ENCODE assay signal across 12 cellular contexts in genomic region chr7:116030626-116031276, GRCh38. TPM values are rescaled to one million over a fixed set of nuclear protein-coding genes. Genes with fewer than 3 reads are reported as not detected.
DNase-seq lines count a peak whose midpoint lies in the region; ATAC-seq and TF ChIP-seq lines count a peak whose summit lies in the region.
"Had no signal": no experiment of that assay in that cellular context is flagged by ENCODE, and none has a peak within 500 bp of the region (broad histone marks: within the 10 kb centered on the region; RNA-seq: fewer than 3 reads in every experiment).

TFEC (minus strand) TSS chr7:116030763; CDS start chr7:115984441, 46,322 bp downstream.

- no peak for TF ChIP-seq CTCF in thoracic aorta (IDR thresholded peaks at IDR 0.05)

- H3K9me3 ChIP-seq in thoracic aorta = no peaks in the 10 kb centered on the region
- H3K9me3 ChIP-seq: tibial nerve had no signal

- H3K4me1 ChIP-seq in thoracic aorta (ENCODE audit: control insufficient read depth in 1 of 2, low read depth in 2 of 2) = no peaks in the 10 kb centered on the region
- H3K4me1 ChIP-seq: tibial nerve had no signal

- intact Hi-C loops in Right ventricle myocardium superior (cut with DNase I) = no loop called here
- intact Hi-C loops in Right ventricle myocardium inferior (cut with DNase I) = no loop called here

- DNase-seq in Right ventricle myocardium superior (no peak), Right ventricle myocardium inferior (ENCODE audit: missing footprints) (no peak), SKM-1 (lab: John Stamatoyannopoulos, UW; ENCODE audit: unreplicated experiment) (peak; percentile 38), glomerular endothelial cell (ENCODE audit: extremely low read depth, low read depth, low spot score) (peak; percentile 63), thoracic aorta (ENCODE audit: low spot score) (no peak), iPS-NIHi7 (ENCODE audit: extremely low spot score) (no peak)
- DNase-seq: activated gamma-delta T cell, NCI-H510A treated with DMSO at 0.1 percent for 48 hours had no signal

- H3K27ac ChIP-seq in thoracic aorta = no peak within 1 kb of the TSS
- H3K27ac ChIP-seq: tibial nerve had no signal

- H3K4me3 ChIP-seq in thoracic aorta = peak within 1 kb of the TSS; percentile 53

- H3K36me3 ChIP-seq in thoracic aorta = no peaks in the 10 kb centered on the region
- H3K36me3 ChIP-seq: tibial nerve had no signal

- H3K27me3 ChIP-seq in thoracic aorta (replicated peaks; ENCODE audit: insufficient read depth) = no peaks in the 10 kb centered on the region
- H3K27me3 ChIP-seq: tibial nerve had no signal

- peak; percentile 34 for ATAC-seq in Right ventricle myocardium superior (ENCODE audit: poor library complexity)
- ATAC-seq in Right ventricle myocardium inferior = no peak
- no peak for ATAC-seq in thoracic aorta (ENCODE audit: insufficient number of reproducible peaks, low FRiP score, low read depth)
- ATAC-seq in HG02970 (IDR thresholded peaks at IDR 0.05; ENCODE audit: low FRiP score, unreplicated experiment) = no peak
- ATAC-seq in GM18868 (IDR thresholded peaks at IDR 0.05; ENCODE audit: unreplicated experiment) = no peak

RNA-seq across cellular contexts. Expression of gene TFEC, which starts in this region (rescaled TPM):
- total RNA-seq in Right ventricle myocardium superior = 1.2 TPM
- 1.6 TPM for total RNA-seq in Right ventricle myocardium inferior
- 9.7 and 13.6 TPM in 2 replicates for total RNA-seq in glomerular endothelial cell
- total RNA-seq in thoracic aorta = 1 to 10 TPM; 8.4 to 8.5 TPM
- total RNA-seq: epithelial cell of proximal tubule had no signal

Comparison
In these comparisons a context has a peak if more than half of its experiments do, and no peak if none do; other contexts are left out.
1. DNase-seq: peak in SKM-1 (single experiment) and glomerular endothelial cell (single experiment); none in Right ventricle myocardium superior (single experiment), Right ventricle myocardium inferior (single experiment), thoracic aorta (single experiment) and iPS-NIHi7 (single experiment).